ENCODE assay signal across 1 cellular context in the genomic region with DNA sequence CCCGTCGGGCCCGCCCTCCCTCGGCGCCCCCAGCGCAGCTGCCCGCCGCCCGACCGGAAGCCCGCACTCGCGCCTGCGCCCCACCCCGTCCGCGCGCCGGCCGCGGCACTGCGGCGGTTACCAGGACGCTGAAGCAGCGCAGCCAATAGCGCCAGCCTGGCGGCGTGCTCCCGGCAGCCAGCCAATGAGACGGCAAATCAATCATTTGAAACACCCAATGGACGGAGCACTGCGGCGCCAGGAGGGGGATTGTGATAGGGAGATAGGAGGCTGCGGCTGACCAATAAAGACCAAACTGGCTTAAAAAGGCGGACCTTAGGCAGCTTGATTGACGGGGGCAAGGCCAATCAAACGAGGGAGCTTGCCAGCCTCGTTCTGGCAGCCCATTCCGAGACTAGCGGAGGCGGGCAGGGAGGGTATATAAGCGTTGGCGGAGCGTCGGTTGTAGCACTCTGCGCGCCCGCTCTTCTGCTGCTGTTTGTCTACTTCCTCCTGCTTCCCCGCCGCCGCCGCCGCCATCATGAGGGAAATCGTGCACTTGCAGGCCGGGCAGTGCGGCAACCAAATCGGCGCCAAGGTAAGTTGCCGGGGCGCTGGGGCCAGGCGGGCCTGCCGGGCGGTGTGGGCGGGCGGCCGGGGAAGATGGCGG.
TF ChIP-seq lines count a peak whose summit lies in the region.

A gene (plus strand): TSS at position 447 of the 649 bp plus-strand sequence. CDS start 74 bp downstream, at position 521.

TF ChIP-seq in K562, 482 proteins besides CTCF, POLR2A, EP300 and RAD21 (continued from another document and continues in another):
- TF ChIP-seq, protein P1, sequence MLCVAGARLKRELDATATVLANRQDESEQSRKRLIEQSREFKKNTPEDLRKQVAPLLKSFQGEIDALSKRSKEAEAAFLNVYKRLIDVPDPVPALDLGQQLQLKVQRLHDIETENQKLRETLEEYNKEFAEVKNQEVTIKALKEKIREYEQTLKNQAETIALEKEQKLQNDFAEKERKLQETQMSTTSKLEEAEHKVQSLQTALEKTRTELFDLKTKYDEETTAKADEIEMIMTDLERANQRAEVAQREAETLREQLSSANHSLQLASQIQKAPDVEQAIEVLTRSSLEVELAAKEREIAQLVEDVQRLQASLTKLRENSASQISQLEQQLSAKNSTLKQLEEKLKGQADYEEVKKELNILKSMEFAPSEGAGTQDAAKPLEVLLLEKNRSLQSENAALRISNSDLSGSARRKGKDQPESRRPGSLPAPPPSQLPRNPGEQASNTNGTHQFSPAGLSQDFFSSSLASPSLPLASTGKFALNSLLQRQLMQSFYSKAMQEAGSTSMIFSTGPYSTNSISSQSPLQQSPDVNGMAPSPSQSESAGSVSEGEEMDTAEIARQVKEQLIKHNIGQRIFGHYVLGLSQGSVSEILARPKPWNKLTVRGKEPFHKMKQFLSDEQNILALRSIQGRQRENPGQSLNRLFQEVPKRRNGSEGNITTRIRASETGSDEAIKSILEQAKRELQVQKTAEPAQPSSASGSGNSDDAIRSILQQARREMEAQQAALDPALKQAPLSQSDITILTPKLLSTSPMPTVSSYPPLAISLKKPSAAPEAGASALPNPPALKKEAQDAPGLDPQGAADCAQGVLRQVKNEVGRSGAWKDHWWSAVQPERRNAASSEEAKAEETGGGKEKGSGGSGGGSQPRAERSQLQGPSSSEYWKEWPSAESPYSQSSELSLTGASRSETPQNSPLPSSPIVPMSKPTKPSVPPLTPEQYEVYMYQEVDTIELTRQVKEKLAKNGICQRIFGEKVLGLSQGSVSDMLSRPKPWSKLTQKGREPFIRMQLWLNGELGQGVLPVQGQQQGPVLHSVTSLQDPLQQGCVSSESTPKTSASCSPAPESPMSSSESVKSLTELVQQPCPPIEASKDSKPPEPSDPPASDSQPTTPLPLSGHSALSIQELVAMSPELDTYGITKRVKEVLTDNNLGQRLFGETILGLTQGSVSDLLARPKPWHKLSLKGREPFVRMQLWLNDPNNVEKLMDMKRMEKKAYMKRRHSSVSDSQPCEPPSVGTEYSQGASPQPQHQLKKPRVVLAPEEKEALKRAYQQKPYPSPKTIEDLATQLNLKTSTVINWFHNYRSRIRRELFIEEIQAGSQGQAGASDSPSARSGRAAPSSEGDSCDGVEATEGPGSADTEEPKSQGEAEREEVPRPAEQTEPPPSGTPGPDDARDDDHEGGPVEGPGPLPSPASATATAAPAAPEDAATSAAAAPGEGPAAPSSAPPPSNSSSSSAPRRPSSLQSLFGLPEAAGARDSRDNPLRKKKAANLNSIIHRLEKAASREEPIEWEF (CRISPR knock-in tag; IDR thresholded peaks at IDR 0.05): no peak
- no peak for TF ChIP-seq DPF2 (IDR thresholded peaks at IDR 0.05)
- TF ChIP-seq GATAD2A (IDR thresholded peaks at IDR 0.05): no peak
- no peak; the same call in 1 of the 2 replicates for TF ChIP-seq TGIF2 (CRISPR knock-in tag; IDR thresholded peaks at IDR 0.05)
- peak; percentile 100 for TF ChIP-seq NEUROD1 (IDR thresholded peaks at IDR 0.05; ENCODE audit: borderline replicate concordance, low read depth, low read length, partially characterized antibody)
- TF ChIP-seq HDAC6 (IDR thresholded peaks at IDR 0.05; ENCODE audit: low read depth, low read length): no peak
- peak; percentile 75; the same call in 1 of the 2 replicates for TF ChIP-seq ZBED1 (IDR thresholded peaks at IDR 0.05)
- TF ChIP-seq PRMT5 (CRISPR knock-in tag; IDR thresholded peaks at IDR 0.05): no peak
- no peak for TF ChIP-seq KAT2B (IDR thresholded peaks at IDR 0.05; ENCODE audit: low read depth, low read length)
- no peak for TF ChIP-seq SMARCC2 (IDR thresholded peaks at IDR 0.05; ENCODE audit: low read depth)
- TF ChIP-seq RB1 (IDR thresholded peaks at IDR 0.05; ENCODE audit: low read depth): peak; percentile 94
- peak; percentile 83 for TF ChIP-seq FOXP1 (CRISPR knock-in tag; IDR thresholded peaks at IDR 0.05)
- TF ChIP-seq, protein P2, sequence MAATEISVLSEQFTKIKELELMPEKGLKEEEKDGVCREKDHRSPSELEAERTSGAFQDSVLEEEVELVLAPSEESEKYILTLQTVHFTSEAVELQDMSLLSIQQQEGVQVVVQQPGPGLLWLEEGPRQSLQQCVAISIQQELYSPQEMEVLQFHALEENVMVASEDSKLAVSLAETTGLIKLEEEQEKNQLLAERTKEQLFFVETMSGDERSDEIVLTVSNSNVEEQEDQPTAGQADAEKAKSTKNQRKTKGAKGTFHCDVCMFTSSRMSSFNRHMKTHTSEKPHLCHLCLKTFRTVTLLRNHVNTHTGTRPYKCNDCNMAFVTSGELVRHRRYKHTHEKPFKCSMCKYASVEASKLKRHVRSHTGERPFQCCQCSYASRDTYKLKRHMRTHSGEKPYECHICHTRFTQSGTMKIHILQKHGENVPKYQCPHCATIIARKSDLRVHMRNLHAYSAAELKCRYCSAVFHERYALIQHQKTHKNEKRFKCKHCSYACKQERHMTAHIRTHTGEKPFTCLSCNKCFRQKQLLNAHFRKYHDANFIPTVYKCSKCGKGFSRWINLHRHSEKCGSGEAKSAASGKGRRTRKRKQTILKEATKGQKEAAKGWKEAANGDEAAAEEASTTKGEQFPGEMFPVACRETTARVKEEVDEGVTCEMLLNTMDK (IDR thresholded peaks at IDR 0.05; ENCODE audit: borderline replicate concordance, insufficient read depth, low read depth, low read length, poor library complexity, severe bottlenecking): no peak
- peak; percentile 30 for TF ChIP-seq ZKSCAN1 (IDR thresholded peaks at IDR 0.05; ENCODE audit: low read depth, low read length)
- peak; percentile 93 for TF ChIP-seq CHD2 (IDR thresholded peaks at IDR 0.05; ENCODE audit: low read depth, low read length)
- no peak for TF ChIP-seq HDAC3 (IDR thresholded peaks at IDR 0.05; ENCODE audit: borderline replicate concordance, partially characterized antibody)
- no peak for TF ChIP-seq ZFPM2 (CRISPR knock-in tag; IDR thresholded peaks at IDR 0.05)
- TF ChIP-seq, protein P3, sequence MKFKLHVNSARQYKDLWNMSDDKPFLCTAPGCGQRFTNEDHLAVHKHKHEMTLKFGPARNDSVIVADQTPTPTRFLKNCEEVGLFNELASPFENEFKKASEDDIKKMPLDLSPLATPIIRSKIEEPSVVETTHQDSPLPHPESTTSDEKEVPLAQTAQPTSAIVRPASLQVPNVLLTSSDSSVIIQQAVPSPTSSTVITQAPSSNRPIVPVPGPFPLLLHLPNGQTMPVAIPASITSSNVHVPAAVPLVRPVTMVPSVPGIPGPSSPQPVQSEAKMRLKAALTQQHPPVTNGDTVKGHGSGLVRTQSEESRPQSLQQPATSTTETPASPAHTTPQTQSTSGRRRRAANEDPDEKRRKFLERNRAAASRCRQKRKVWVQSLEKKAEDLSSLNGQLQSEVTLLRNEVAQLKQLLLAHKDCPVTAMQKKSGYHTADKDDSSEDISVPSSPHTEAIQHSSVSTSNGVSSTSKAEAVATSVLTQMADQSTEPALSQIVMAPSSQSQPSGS (CRISPR knock-in tag; IDR thresholded peaks at IDR 0.05): no peak
- TF ChIP-seq, protein P4, sequence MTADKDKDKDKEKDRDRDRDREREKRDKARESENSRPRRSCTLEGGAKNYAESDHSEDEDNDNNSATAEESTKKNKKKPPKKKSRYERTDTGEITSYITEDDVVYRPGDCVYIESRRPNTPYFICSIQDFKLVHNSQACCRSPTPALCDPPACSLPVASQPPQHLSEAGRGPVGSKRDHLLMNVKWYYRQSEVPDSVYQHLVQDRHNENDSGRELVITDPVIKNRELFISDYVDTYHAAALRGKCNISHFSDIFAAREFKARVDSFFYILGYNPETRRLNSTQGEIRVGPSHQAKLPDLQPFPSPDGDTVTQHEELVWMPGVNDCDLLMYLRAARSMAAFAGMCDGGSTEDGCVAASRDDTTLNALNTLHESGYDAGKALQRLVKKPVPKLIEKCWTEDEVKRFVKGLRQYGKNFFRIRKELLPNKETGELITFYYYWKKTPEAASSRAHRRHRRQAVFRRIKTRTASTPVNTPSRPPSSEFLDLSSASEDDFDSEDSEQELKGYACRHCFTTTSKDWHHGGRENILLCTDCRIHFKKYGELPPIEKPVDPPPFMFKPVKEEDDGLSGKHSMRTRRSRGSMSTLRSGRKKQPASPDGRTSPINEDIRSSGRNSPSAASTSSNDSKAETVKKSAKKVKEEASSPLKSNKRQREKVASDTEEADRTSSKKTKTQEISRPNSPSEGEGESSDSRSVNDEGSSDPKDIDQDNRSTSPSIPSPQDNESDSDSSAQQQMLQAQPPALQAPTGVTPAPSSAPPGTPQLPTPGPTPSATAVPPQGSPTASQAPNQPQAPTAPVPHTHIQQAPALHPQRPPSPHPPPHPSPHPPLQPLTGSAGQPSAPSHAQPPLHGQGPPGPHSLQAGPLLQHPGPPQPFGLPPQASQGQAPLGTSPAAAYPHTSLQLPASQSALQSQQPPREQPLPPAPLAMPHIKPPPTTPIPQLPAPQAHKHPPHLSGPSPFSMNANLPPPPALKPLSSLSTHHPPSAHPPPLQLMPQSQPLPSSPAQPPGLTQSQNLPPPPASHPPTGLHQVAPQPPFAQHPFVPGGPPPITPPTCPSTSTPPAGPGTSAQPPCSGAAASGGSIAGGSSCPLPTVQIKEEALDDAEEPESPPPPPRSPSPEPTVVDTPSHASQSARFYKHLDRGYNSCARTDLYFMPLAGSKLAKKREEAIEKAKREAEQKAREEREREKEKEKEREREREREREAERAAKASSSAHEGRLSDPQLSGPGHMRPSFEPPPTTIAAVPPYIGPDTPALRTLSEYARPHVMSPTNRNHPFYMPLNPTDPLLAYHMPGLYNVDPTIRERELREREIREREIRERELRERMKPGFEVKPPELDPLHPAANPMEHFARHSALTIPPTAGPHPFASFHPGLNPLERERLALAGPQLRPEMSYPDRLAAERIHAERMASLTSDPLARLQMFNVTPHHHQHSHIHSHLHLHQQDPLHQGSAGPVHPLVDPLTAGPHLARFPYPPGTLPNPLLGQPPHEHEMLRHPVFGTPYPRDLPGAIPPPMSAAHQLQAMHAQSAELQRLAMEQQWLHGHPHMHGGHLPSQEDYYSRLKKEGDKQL (CRISPR knock-in tag; IDR thresholded peaks at IDR 0.05; ENCODE audit: borderline replicate concordance): no peak
- TF ChIP-seq, protein P5, sequence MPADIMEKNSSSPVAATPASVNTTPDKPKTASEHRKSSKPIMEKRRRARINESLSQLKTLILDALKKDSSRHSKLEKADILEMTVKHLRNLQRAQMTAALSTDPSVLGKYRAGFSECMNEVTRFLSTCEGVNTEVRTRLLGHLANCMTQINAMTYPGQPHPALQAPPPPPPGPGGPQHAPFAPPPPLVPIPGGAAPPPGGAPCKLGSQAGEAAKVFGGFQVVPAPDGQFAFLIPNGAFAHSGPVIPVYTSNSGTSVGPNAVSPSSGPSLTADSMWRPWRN (IDR thresholded peaks at IDR 0.05; ENCODE audit: low read depth): no peak
- peak; percentile 99 for TF ChIP-seq POLR2H (tag; IDR thresholded peaks at IDR 0.05; ENCODE audit: low read depth)
- no peak for TF ChIP-seq ZNF217 (CRISPR knock-in tag; IDR thresholded peaks at IDR 0.05)
- TF ChIP-seq ZNF75A (CRISPR knock-in tag; IDR thresholded peaks at IDR 0.05): no peak
- no peak for TF ChIP-seq SIN3B (IDR thresholded peaks at IDR 0.05; ENCODE audit: low read depth)
- TF ChIP-seq, protein P6, sequence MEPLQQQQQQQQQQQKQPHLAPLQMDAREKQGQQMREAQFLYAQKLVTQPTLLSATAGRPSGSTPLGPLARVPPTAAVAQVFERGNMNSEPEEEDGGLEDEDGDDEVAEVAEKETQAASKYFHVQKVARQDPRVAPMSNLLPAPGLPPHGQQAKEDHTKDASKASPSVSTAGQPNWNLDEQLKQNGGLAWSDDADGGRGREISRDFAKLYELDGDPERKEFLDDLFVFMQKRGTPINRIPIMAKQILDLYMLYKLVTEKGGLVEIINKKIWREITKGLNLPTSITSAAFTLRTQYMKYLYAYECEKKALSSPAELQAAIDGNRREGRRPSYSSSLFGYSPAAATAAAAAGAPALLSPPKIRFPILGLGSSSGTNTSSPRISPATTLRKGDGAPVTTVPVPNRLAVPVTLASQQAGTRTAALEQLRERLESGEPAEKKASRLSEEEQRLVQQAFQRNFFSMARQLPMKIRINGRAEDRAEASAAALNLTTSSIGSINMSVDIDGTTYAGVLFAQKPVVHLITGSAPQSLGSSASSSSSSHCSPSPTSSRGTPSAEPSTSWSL (CRISPR knock-in tag; IDR thresholded peaks at IDR 0.05; ENCODE audit: borderline replicate concordance): no peak
- no peak for TF ChIP-seq STAT5A (IDR thresholded peaks at IDR 0.05; ENCODE audit: borderline replicate concordance, low read length)
- no peak for TF ChIP-seq ZNF785 (CRISPR knock-in tag; IDR thresholded peaks at IDR 0.05)
- TF ChIP-seq, protein P7, sequence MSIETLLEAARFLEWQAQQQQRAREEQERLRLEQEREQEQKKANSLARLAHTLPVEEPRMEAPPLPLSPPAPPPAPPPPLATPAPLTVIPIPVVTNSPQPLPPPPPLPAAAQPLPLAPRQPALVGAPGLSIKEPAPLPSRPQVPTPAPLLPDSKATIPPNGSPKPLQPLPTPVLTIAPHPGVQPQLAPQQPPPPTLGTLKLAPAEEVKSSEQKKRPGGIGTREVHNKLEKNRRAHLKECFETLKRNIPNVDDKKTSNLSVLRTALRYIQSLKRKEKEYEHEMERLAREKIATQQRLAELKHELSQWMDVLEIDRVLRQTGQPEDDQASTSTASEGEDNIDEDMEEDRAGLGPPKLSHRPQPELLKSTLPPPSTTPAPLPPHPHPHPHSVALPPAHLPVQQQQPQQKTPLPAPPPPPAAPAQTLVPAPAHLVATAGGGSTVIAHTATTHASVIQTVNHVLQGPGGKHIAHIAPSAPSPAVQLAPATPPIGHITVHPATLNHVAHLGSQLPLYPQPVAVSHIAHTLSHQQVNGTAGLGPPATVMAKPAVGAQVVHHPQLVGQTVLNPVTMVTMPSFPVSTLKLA (conservative IDR thresholded peaks at IDR 0.05): no peak
- TF ChIP-seq BRCA1 (IDR thresholded peaks at IDR 0.05): no peak
- TF ChIP-seq BRCA1 (CRISPR knock-in tag; IDR thresholded peaks at IDR 0.05): no peak
- no peak; the same call in 1 of the 2 replicates for TF ChIP-seq SOX6 (IDR thresholded peaks at IDR 0.05)
